ENCODE assay signal across 1 cellular context in the genomic region with DNA sequence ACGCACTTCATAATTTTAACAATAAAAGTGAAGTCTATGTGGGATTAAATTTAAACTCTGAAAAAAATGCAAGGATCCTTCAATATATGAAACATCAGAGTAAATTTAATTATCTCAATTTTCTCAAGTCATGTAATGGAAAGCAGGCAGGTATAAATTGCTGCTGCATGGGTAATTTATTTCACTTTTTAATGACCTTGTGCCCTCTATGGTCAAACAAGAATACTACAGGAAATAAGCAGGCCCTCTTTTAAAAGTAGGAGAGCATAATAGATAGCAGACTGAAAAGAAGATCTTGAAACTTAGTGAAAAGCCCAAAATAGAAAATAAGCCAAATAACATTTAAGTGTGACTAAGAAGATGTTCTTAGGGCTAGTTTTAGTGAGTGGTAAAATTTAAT.
TF ChIP-seq lines count a peak whose summit lies in the region.

No MANE protein-coding gene starts in this region.

TF ChIP-seq in K562, 482 proteins besides CTCF, POLR2A, EP300 and RAD21:
- TF ChIP-seq, protein P1, sequence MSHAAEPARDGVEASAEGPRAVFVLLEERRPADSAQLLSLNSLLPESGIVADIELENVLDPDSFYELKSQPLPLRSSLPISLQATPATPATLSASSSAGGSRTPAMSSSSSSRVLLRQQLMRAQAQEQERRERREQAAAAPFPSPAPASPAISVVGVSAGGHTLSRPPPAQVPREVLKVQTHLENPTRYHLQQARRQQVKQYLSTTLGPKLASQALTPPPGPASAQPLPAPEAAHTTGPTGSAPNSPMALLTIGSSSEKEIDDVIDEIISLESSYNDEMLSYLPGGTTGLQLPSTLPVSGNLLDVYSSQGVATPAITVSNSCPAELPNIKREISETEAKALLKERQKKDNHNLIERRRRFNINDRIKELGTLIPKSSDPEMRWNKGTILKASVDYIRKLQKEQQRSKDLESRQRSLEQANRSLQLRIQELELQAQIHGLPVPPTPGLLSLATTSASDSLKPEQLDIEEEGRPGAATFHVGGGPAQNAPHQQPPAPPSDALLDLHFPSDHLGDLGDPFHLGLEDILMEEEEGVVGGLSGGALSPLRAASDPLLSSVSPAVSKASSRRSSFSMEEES (CRISPR knock-in tag; IDR thresholded peaks at IDR 0.05): no peak
- TF ChIP-seq DEAF1 (CRISPR knock-in tag; IDR thresholded peaks at IDR 0.05) (peak; percentile 45), KLF16 (IDR thresholded peaks at IDR 0.05) (0 out of 2 replicates have a peak, but pooled peaks have one; percentile 7), U2AF1 (optimal IDR thresholded peaks at IDR 0.05; ENCODE audit: low read depth, low read length) (no peak), ATF7 (IDR thresholded peaks at IDR 0.05) (no peak), ARID3A (IDR thresholded peaks at IDR 0.05; ENCODE audit: borderline replicate concordance, low read depth, low read length) (0 out of 2 replicates have a peak, but pooled peaks have one; percentile 53), TAF9B (IDR thresholded peaks at IDR 0.05; ENCODE audit: partially characterized antibody) (no peak), ARID2 (IDR thresholded peaks at IDR 0.05) (no peak), DIDO1 (tag; IDR thresholded peaks at IDR 0.05; ENCODE audit: low read depth) (no peak), KDM1A (IDR thresholded peaks at IDR 0.05) (no peak), CXXC5 (CRISPR knock-in tag; IDR thresholded peaks at IDR 0.05) (no peak)
- TF ChIP-seq, protein P2, sequence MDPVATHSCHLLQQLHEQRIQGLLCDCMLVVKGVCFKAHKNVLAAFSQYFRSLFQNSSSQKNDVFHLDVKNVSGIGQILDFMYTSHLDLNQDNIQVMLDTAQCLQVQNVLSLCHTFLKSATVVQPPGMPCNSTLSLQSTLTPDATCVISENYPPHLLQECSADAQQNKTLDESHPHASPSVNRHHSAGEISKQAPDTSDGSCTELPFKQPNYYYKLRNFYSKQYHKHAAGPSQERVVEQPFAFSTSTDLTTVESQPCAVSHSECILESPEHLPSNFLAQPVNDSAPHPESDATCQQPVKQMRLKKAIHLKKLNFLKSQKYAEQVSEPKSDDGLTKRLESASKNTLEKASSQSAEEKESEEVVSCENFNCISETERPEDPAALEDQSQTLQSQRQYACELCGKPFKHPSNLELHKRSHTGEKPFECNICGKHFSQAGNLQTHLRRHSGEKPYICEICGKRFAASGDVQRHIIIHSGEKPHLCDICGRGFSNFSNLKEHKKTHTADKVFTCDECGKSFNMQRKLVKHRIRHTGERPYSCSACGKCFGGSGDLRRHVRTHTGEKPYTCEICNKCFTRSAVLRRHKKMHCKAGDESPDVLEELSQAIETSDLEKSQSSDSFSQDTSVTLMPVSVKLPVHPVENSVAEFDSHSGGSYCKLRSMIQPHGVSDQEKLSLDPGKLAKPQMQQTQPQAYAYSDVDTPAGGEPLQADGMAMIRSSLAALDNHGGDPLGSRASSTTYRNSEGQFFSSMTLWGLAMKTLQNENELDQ (CRISPR knock-in tag; IDR thresholded peaks at IDR 0.05; ENCODE audit: borderline replicate concordance): no peak
- TF ChIP-seq, protein P3, sequence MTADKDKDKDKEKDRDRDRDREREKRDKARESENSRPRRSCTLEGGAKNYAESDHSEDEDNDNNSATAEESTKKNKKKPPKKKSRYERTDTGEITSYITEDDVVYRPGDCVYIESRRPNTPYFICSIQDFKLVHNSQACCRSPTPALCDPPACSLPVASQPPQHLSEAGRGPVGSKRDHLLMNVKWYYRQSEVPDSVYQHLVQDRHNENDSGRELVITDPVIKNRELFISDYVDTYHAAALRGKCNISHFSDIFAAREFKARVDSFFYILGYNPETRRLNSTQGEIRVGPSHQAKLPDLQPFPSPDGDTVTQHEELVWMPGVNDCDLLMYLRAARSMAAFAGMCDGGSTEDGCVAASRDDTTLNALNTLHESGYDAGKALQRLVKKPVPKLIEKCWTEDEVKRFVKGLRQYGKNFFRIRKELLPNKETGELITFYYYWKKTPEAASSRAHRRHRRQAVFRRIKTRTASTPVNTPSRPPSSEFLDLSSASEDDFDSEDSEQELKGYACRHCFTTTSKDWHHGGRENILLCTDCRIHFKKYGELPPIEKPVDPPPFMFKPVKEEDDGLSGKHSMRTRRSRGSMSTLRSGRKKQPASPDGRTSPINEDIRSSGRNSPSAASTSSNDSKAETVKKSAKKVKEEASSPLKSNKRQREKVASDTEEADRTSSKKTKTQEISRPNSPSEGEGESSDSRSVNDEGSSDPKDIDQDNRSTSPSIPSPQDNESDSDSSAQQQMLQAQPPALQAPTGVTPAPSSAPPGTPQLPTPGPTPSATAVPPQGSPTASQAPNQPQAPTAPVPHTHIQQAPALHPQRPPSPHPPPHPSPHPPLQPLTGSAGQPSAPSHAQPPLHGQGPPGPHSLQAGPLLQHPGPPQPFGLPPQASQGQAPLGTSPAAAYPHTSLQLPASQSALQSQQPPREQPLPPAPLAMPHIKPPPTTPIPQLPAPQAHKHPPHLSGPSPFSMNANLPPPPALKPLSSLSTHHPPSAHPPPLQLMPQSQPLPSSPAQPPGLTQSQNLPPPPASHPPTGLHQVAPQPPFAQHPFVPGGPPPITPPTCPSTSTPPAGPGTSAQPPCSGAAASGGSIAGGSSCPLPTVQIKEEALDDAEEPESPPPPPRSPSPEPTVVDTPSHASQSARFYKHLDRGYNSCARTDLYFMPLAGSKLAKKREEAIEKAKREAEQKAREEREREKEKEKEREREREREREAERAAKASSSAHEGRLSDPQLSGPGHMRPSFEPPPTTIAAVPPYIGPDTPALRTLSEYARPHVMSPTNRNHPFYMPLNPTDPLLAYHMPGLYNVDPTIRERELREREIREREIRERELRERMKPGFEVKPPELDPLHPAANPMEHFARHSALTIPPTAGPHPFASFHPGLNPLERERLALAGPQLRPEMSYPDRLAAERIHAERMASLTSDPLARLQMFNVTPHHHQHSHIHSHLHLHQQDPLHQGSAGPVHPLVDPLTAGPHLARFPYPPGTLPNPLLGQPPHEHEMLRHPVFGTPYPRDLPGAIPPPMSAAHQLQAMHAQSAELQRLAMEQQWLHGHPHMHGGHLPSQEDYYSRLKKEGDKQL (CRISPR knock-in tag; IDR thresholded peaks at IDR 0.05; ENCODE audit: borderline replicate concordance): no peak
